In the genomic region with DNA sequence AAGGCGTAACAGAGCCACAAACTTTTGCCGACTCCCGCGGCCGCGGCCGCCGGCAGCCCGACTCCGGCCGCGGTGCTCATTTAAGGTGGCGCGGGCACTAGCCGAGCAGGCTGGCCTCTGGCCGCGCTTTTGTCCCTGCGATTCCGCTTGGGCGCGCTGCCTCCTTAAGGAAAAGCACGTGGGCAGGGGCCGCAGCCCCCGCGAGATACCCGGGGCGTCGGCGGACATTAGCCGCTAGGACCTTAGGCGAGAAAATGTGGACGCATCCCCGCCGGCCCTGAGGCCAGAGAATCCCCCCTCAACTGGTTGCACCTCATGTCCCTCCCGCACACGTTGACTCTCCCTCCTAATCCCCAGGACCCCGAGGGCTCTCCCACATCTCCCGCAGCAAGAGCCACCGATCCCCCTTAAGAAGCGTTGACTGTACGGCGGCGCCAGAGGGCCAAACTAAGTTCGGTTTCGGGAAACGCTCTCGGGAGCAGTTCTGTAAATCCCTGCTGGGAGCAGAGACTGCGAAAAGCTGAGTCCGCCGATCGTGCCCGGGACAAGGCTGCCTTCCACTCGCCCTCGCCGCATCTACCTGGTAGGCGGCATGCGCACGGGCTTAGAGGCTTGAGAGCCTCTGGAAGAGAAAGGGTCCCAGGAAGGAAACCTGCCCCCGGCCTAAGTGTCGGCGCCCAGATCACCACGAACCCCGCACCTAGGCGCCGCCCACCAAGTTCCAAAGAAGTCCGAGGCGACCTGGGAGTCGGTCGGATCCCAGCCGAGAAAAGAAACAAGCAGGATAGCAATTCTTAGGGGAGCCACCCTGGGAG, we compare ENCODE assay signal across 8 cellular contexts. TPM values are rescaled to one million over a fixed set of nuclear protein-coding genes. Genes with fewer than 3 reads are reported as not detected.
DNase-seq lines count a peak whose midpoint lies in the region; ATAC-seq and TF ChIP-seq lines count a peak whose summit lies in the region.

No MANE protein-coding gene starts in this region.

- H3K27me3 ChIP-seq in ectodermal cell (ENCODE audit: control insufficient read depth, insufficient read depth, low read length, poor library complexity, severe bottlenecking) (peaks cover 92% of the 10 kb centered on the region), right lobe of liver (peaks cover 9 to 43% of the 10 kb centered on the region in 2 donors)

- H3K4me3 ChIP-seq in ectodermal cell (ENCODE audit: insufficient read depth, low read depth, low read length) (peak overlapping the region; percentile 60), right lobe of liver (peak overlapping the region; percentile 70 to 93 (median 75))

- H3K27ac ChIP-seq in ectodermal cell (ENCODE audit: insufficient read depth, low read depth, low read length, poor library complexity, severe bottlenecking) (peak overlapping the region; percentile 22), right lobe of liver (peak overlapping the region; percentile 19 to 52 (median 33))

- H3K9me3 ChIP-seq in ectodermal cell (ENCODE audit: control insufficient read depth, low read length): no peaks in the 10 kb centered on the region
- no peaks in the 10 kb centered on the region for H3K9me3 ChIP-seq in right lobe of liver

- TF ChIP-seq CTCF in right lobe of liver (IDR thresholded peaks at IDR 0.05): no peak

- TF ChIP-seq POLR2A in right lobe of liver (IDR thresholded peaks at IDR 0.05): peak; percentile 35

- intact Hi-C loops in right lobe of liver (cut with DNase I): no loop called here

- H3K4me1 ChIP-seq in ectodermal cell (ENCODE audit: control insufficient read depth, insufficient read depth, low read length): peaks cover 13% of the 10 kb centered on the region
- H3K4me1 ChIP-seq in right lobe of liver: peaks cover 0 to 41% (median 13%) of the 10 kb centered on the region in 4 donors

- 0% methylated on average over 70 of the region's 70 CpGs for WGBS in ectodermal cell, 2 experiments
- 0% methylated on average over 15 of the region's 70 CpGs for WGBS in right lobe of liver (ENCODE audit: insufficient coverage, low coverage, low lambda C conversion rate, missing lambda C conversion rate)

- DNase-seq in NCI-H2196 (lab: John Stamatoyannopoulos, UW; ENCODE audit: unreplicated experiment) (peak; percentile 67), NCI-H2196 treated with DMSO at 0.1 percent for 48 hours (lab: John Stamatoyannopoulos, UW; ENCODE audit: unreplicated experiment) (no peak), NCI-H524 treated with DMSO at 0.1 percent for 48 hours (lab: John Stamatoyannopoulos, UW) (peak; percentile 73), right lobe of liver (peak; percentile 88 to 94 (median 92))
- DNase-seq in activated CD4-positive, alpha-beta T cell treated with anti-CD3 and anti-CD28 coated beads, Interleukin-2, amount 50 U/mL, for 48 hours: peak; percentile 75 to 81
- DNase-seq in stimulated activated CD4-positive, alpha-beta T cell treated with anti-CD3 and anti-CD28 coated beads, Interleukin-4, amount 100 ng/mL, for 24 hours: peak; percentile 75

- peak; percentile 28 for ATAC-seq in HG03175 (IDR thresholded peaks at IDR 0.05; ENCODE audit: unreplicated experiment)
- ATAC-seq in right lobe of liver: peak; percentile 69 to 79 (median 76)

- H3K36me3 ChIP-seq in ectodermal cell (ENCODE audit: control insufficient read depth, insufficient read depth, low read length) (no peaks in the 10 kb centered on the region), right lobe of liver (no peaks in the 10 kb centered on the region)

RNA-seq across cellular contexts. Expression of gene SATB2, which starts 1.8 kb away (rescaled TPM):
- polyA plus RNA-seq in ectodermal cell (2013, experiment 1 of 4): 6.3 TPM
- 5.6 TPM for polyA plus RNA-seq in ectodermal cell (2013, experiment 2 of 4)
- polyA plus RNA-seq in ectodermal cell (2013, experiment 3 of 4): 4.8 TPM
- polyA plus RNA-seq in ectodermal cell (2013, experiment 4 of 4): 5.8 TPM
- 1 to 10 TPM; 3.3 to 8.5 (median 6.0) TPM for total RNA-seq in right lobe of liver
